8 cellular contexts compared by ENCODE assay signal in the genomic region with DNA sequence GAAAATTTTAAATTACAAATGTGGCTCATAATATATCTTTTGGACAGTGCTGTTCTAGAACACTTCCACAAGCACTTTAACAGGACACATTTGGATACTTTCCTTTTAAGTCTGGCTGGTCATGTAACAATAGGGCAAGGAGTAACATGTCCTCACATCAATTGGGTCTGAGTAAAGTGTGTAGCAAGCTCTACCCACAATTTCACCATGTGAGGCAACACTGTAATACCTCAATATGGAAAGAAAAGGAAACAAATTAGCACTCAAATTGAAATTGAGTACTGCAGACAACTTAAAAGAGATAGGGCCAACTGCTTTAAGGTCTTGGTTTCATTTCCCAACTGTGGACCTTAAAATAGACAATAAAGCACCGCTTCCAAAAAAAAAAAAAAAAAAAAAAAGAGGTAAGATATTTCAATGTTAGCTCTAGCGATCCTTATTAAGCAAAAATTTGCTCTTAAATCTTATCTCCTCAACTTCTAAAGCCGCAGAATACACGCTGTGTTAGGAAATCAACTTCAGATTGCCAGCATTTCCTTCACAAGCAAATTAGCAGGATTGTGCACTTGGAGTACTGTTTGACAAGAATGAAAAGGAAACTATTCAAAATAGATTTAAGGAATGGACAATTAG. TPM values are rescaled to one million over a fixed set of nuclear protein-coding genes. Genes with fewer than 3 reads are reported as not detected.
DNase-seq lines count a peak whose midpoint lies in the region; ATAC-seq and TF ChIP-seq lines count a peak whose summit lies in the region.

No MANE protein-coding gene starts in this region.

- POLR2A ChIA-PET in Panc1 (lab: Charles Lee), result no interaction called here

- ATAC-seq in heart right ventricle, result no peak
- ATAC-seq in left cardiac atrium, result no peak
- ATAC-seq in Panc1, result no peak
- ATAC-seq in GM19324 (IDR thresholded peaks at IDR 0.05; ENCODE audit: low FRiP score, unreplicated experiment), result no peak

- peak overlapping the region; percentile 62 for H3K9ac ChIP-seq in endodermal cell (ENCODE audit: extremely low read depth, low read length, poor library complexity, severe bottlenecking)

- CTCF ChIA-PET in Panc1 (lab: Charles Lee), result no interaction called here

- BruUV-seq in Panc1 (replicated peaks; lab: Mats Ljungman, UMichigan), result TSS peak; percentile 77

- H3K27ac Mint-ChIP-seq in endodermal cell, result no peak overlapping the region

- H3K4me3 ChIP-seq in heart right ventricle (peak overlapping the region in 9 of 10 donors; percentile 56 to 73 (median 67)), Panc1 (ENCODE audit: low read depth in 2 of 2, low read length in 2 of 2) (peak overlapping the region; percentile 60 to 71), endodermal cell (ENCODE audit: low read length) (peak overlapping the region; percentile 96), osteoblast (ENCODE audit: insufficient read depth, low read length) (peak overlapping the region; percentile 79)

- peak overlapping the region; percentile 89 for H3K4me3 Mint-ChIP-seq in endodermal cell

- H2AFZ ChIP-seq in osteoblast (ENCODE audit: low read length), result no peak overlapping the region

- intact Hi-C loops in heart right ventricle (cut with DNase I), result no loop called here
- intact Hi-C loops in left cardiac atrium (cut with DNase I), result no loop called here
- intact Hi-C loops in Panc1 (cut with micrococcal nuclease; ENCODE audit: unreplicated experiment), result no loop called here

- WGBS in heart right ventricle, 2 donors, result 0 to 4% methylated on average over 4 of the region's 4 CpGs
- 0% methylated on average over 2 of the region's 4 CpGs; no CpG with 5 or more reads in 1 of the 2 experiments for WGBS in endodermal cell (ENCODE audit: insufficient coverage in 1 of 2, insufficient read length in 1 of 2), 2 experiments

- H3K9me3 ChIP-seq in heart right ventricle (no peaks in the 10 kb centered on the region), Panc1 (ENCODE audit: control insufficient read depth, insufficient read depth, low read depth, low read length) (no peaks in the 10 kb centered on the region), endodermal cell (ENCODE audit: control insufficient read depth, low read length) (no peaks in the 10 kb centered on the region), osteoblast (ENCODE audit: low read depth, low read length) (no peaks in the 10 kb centered on the region)

- no peak for TF ChIP-seq CTCF in heart right ventricle (IDR thresholded peaks at IDR 0.05)
- no peak for TF ChIP-seq CTCF in Panc1 (IDR thresholded peaks at IDR 0.05)
- no peak for TF ChIP-seq CTCF in endodermal cell (conservative IDR thresholded peaks at IDR 0.05)
- TF ChIP-seq CTCF in osteoblast (IDR thresholded peaks at IDR 0.05; ENCODE audit: extremely low read depth, low read depth, low read length), result no peak

- peaks cover 9% of the 10 kb centered on the region for H3K4me1 Mint-ChIP-seq in endodermal cell

- H3K9me3 Mint-ChIP-seq in endodermal cell, result peaks cover 47% of the 10 kb centered on the region

- DNase-seq in heart right ventricle (no peak), left cardiac atrium (no peak), Panc1 (ENCODE audit: low read depth, low spot score) (no peak), endodermal cell (no peak), osteoblast (ENCODE audit: insufficient read length, low spot score, missing footprints) (peak; percentile 64), epidermal melanocyte (ENCODE audit: insufficient read length, low spot score) (no peak), GF-D8 (lab: John Stamatoyannopoulos, UW) (no peak)

- peak overlapping the region; percentile 87 for H3K4me2 ChIP-seq in osteoblast (ENCODE audit: insufficient read depth, low read length)

- peaks cover 0 to 33% (median 0%) of the 10 kb centered on the region in 7 donors for H3K27me3 ChIP-seq in heart right ventricle
- H3K27me3 ChIP-seq in Panc1 (ENCODE audit: control insufficient read depth, insufficient read depth, low read length), result no peaks in the 10 kb centered on the region
- no peaks in the 10 kb centered on the region for H3K27me3 ChIP-seq in endodermal cell (ENCODE audit: control insufficient read depth, insufficient read depth, low read length, poor library complexity, severe bottlenecking)
- no peaks in the 10 kb centered on the region for H3K27me3 ChIP-seq in osteoblast (ENCODE audit: insufficient read depth, low read length)

- H3K27me3 Mint-ChIP-seq in endodermal cell (ENCODE audit: insufficient read depth), result peaks cover 2% of the 10 kb centered on the region

- peaks cover 42% of the 10 kb centered on the region for H3K79me2 ChIP-seq in osteoblast (ENCODE audit: insufficient read depth, low read length)

- H3K27ac ChIP-seq in heart right ventricle, result peak overlapping the region in 6 of 10 donors; percentile 19 to 92 (median 86)
- peak overlapping the region; percentile 51 for H3K27ac ChIP-seq in Panc1 (ENCODE audit: low read length)
- H3K27ac ChIP-seq in endodermal cell (ENCODE audit: low read depth, low read length), result no peak overlapping the region
- H3K27ac ChIP-seq in osteoblast (ENCODE audit: low read depth, low read length), result peak overlapping the region; percentile 13

- peaks cover 0 to 16% (median 0%) of the 10 kb centered on the region in 9 donors for H3K4me1 ChIP-seq in heart right ventricle
- H3K4me1 ChIP-seq in Panc1 (ENCODE audit: control insufficient read depth, insufficient read depth, low read length), result no peaks in the 10 kb centered on the region; the same call in 1 of the 2 replicates
- no peaks in the 10 kb centered on the region for H3K4me1 ChIP-seq in endodermal cell (ENCODE audit: control insufficient read depth, insufficient read depth, low read length)
- H3K4me1 ChIP-seq in osteoblast (ENCODE audit: insufficient read depth, low read length), result peaks cover 4% of the 10 kb centered on the region

- H3K36me3 ChIP-seq in heart right ventricle (no peaks in the 10 kb centered on the region), Panc1 (ENCODE audit: control insufficient read depth, insufficient read depth, low read length) (no peaks in the 10 kb centered on the region), endodermal cell (ENCODE audit: control insufficient read depth, insufficient read depth, low read length) (no peaks in the 10 kb centered on the region), osteoblast (ENCODE audit: insufficient read depth, low read length) (no peaks in the 10 kb centered on the region)

- peaks cover 6% of the 10 kb centered on the region for H4K20me1 ChIP-seq in osteoblast (ENCODE audit: insufficient read depth, low read length)

- H3K36me3 Mint-ChIP-seq in endodermal cell (ENCODE audit: low read depth), result no peaks in the 10 kb centered on the region

- in situ Hi-C loops in Panc1 (cut with HindIII; ENCODE audit: low pct_unique_long_range_greater_than_20kb, low sequenced_read_pairs), result no loop called here

RNA-seq across cellular contexts. Expression of a gene that starts 1.7 kb away (rescaled TPM):
- total RNA-seq in heart right ventricle, result 10 to 100 TPM in 9 of 10 donors, 1 to 10 TPM in 1; 7.5 to 20.7 (median 13.5) TPM
- 1 to 10 TPM; 2.2 to 3.9 TPM for polyA plus RNA-seq in heart right ventricle
- total RNA-seq in left cardiac atrium, result 10 to 100 TPM; 15.0 to 23.2 TPM
- total RNA-seq in Panc1 (2021; ENCODE audit: unreplicated experiment), result 33.5 TPM
- 14.0 TPM for polyA plus RNA-seq in Panc1 (2012; ENCODE audit: insufficient read length)
- 10 to 100 TPM; 79.1 to 87.1 TPM for total RNA-seq in endodermal cell
- 46.8 TPM for polyA plus RNA-seq in endodermal cell (2013, experiment 1 of 2)
- polyA plus RNA-seq in endodermal cell (2013, experiment 2 of 2), result 45.0 TPM
- 40.4 and 55.4 TPM in 2 replicates for total RNA-seq in osteoblast
